In the genomic region with DNA sequence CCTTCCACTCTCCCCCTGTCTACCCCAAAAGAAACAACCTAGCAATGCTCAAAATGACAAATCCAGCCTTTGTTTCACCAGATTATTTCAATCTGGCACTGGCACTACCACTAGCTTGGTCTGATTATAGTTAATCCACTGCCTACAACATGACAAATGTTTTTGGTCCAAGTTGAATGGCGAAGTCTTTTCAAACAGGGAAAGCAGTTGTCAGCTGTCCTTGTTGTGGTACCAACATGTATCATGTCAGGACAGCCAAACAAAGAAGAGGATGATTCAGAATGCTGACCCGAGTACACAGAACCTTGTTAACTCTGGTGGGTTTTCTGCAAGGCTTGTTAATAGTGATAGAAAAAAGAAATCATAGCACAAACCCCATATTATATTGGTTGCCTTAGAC, we compare ENCODE assay signal across 30 cellular contexts.
A peak's percentile ranks its signal among the peaks of the same experiment; 100 is the strongest.
DNase-seq lines count a peak whose midpoint lies in the region; FAIRE-seq and TF ChIP-seq lines count a peak whose summit lies in the region.
"Had no signal": no experiment of that assay in that cellular context is flagged by ENCODE, and none has a peak within 500 bp of the region (broad histone marks: within the 10 kb centered on the region; RNA-seq: fewer than 3 reads in every experiment).

No MANE protein-coding gene starts in this region.

- H3K27me3 Mint-ChIP-seq in neural progenitor cell (ENCODE audit: insufficient read depth, low read depth): peaks cover 2% of the 10 kb centered on the region
- H3K27me3 Mint-ChIP-seq: dendritic cell treated with granulocyte-macrophage colony-stimulating factor and Interleukin-4, amounts not matched to agents 40 ng/mL and 50 ng/mL, for 4 days; natural killer cell treated with Interleukin-12 subunit alpha and Interleukin-12 subunit beta and Interleukin-15 and Interleukin-18, amount 100 ng/mL, for 72 hours; stimulated activated naive B cell treated with anti-CD40 and anti-IgM and Interleukin-4, amounts not matched to agents 10 μg/mL and 1 μg/mL and 100 μg/mL, for 72 hours had no signal

- no peak overlapping the region for H3K27ac ChIP-seq in coronary artery
- H3K27ac ChIP-seq in neural progenitor cell: peak overlapping the region; percentile 67
- H3K27ac ChIP-seq: 22Rv1, esophagus squamous epithelium, parathyroid adenoma, right lobe of liver, testis had no signal

- H3F3A ChIP-seq in neural progenitor cell (ENCODE audit: low read depth): peaks cover 39% of the 10 kb centered on the region

- no peaks in the 10 kb centered on the region for H3K36me3 ChIP-seq in neural progenitor cell
- H3K36me3 ChIP-seq: esophagus squamous epithelium, right lobe of liver had no signal

- peaks cover 23% of the 10 kb centered on the region for H3K4me1 Mint-ChIP-seq in neural progenitor cell
- H3K4me1 Mint-ChIP-seq: activated naive CD4-positive, alpha-beta T cell treated with anti-CD3 and anti-CD28 coated beads, Interleukin-2, amount 10 ng/mL, durations not matched to agents 7 days and 5 days; CD4-positive, CD25-positive, alpha-beta regulatory T cell; stimulated activated naive B cell treated with anti-CD40 and anti-IgM and Interleukin-4, amounts not matched to agents 10 μg/mL and 1 μg/mL and 100 μg/mL, for 72 hours had no signal

- no peak overlapping the region for H2AFZ ChIP-seq in neural progenitor cell (replicated peaks)
- H2AFZ ChIP-seq: parathyroid adenoma had no signal

- H3K4me3 ChIP-seq in coronary artery: peak overlapping the region; percentile 18
- H3K4me3 ChIP-seq in neural progenitor cell: no peak overlapping the region
- H3K4me3 ChIP-seq: right lobe of liver, testis had no signal

- peaks cover 12% of the 10 kb centered on the region for H3K9me3 Mint-ChIP-seq in neural progenitor cell
- H3K9me3 Mint-ChIP-seq: activated naive CD4-positive, alpha-beta T cell treated with anti-CD3 and anti-CD28 coated beads, Interleukin-2, amount 10 ng/mL, durations not matched to agents 7 days and 5 days; CD4-positive, CD25-positive, alpha-beta regulatory T cell; dendritic cell treated with granulocyte-macrophage colony-stimulating factor and Interleukin-4, amounts not matched to agents 40 ng/mL and 50 ng/mL, for 4 days; natural killer cell treated with Interleukin-12 subunit alpha and Interleukin-12 subunit beta and Interleukin-15 and Interleukin-18, amount 100 ng/mL, for 72 hours; stimulated activated naive B cell treated with anti-CD40 and anti-IgM and Interleukin-4, amounts not matched to agents 10 μg/mL and 1 μg/mL and 100 μg/mL, for 72 hours had no signal

- no peak overlapping the region for H3K4me2 ChIP-seq in neural progenitor cell

- H3K27ac Mint-ChIP-seq in neural progenitor cell: no peak overlapping the region
- H3K27ac Mint-ChIP-seq: activated naive CD4-positive, alpha-beta T cell treated with anti-CD3 and anti-CD28 coated beads, Interleukin-2, amount 10 ng/mL, durations not matched to agents 7 days and 5 days; CD4-positive, CD25-positive, alpha-beta regulatory T cell; dendritic cell treated with granulocyte-macrophage colony-stimulating factor and Interleukin-4, amounts not matched to agents 40 ng/mL and 50 ng/mL, for 4 days; natural killer cell treated with Interleukin-12 subunit alpha and Interleukin-12 subunit beta and Interleukin-15 and Interleukin-18, amount 100 ng/mL, for 72 hours; stimulated activated naive B cell treated with anti-CD40 and anti-IgM and Interleukin-4, amounts not matched to agents 10 μg/mL and 1 μg/mL and 100 μg/mL, for 72 hours had no signal

- H3K4me3 Mint-ChIP-seq in neural progenitor cell: no peak overlapping the region
- H3K4me3 Mint-ChIP-seq: activated naive CD4-positive, alpha-beta T cell treated with anti-CD3 and anti-CD28 coated beads, Interleukin-2, amount 10 ng/mL, durations not matched to agents 7 days and 5 days; CD4-positive, CD25-positive, alpha-beta regulatory T cell; dendritic cell treated with granulocyte-macrophage colony-stimulating factor and Interleukin-4, amounts not matched to agents 40 ng/mL and 50 ng/mL, for 4 days; natural killer cell treated with Interleukin-12 subunit alpha and Interleukin-12 subunit beta and Interleukin-15 and Interleukin-18, amount 100 ng/mL, for 72 hours; stimulated activated naive B cell treated with anti-CD40 and anti-IgM and Interleukin-4, amounts not matched to agents 10 μg/mL and 1 μg/mL and 100 μg/mL, for 72 hours had no signal

- no peaks in the 10 kb centered on the region for H3K9me3 ChIP-seq in neural progenitor cell (ENCODE audit: low read depth)
- H3K9me3 ChIP-seq: esophagus squamous epithelium, right lobe of liver, testis had no signal

- no peak overlapping the region for H3K9ac ChIP-seq in neural progenitor cell
- H3K9ac ChIP-seq: parathyroid adenoma had no signal

- H3K79me2 ChIP-seq in neural progenitor cell (ENCODE audit: low read depth): peaks cover 70% of the 10 kb centered on the region
- H3K79me2 ChIP-seq: parathyroid adenoma had no signal

- H4K20me1 ChIP-seq in neural progenitor cell (ENCODE audit: low read depth): no peaks in the 10 kb centered on the region

- TF ChIP-seq CTCF in coronary artery (IDR thresholded peaks at IDR 0.05) (no peak), neural progenitor cell (IDR thresholded peaks at IDR 0.05) (no peak)

- H3K4me1 ChIP-seq in neural progenitor cell: peaks cover 41% of the 10 kb centered on the region
- H3K4me1 ChIP-seq: parathyroid adenoma, right lobe of liver, testis had no signal

- H3K36me3 Mint-ChIP-seq in neural progenitor cell: peaks cover 8% of the 10 kb centered on the region
- H3K36me3 Mint-ChIP-seq: activated naive CD4-positive, alpha-beta T cell treated with anti-CD3 and anti-CD28 coated beads, Interleukin-2, amount 10 ng/mL, durations not matched to agents 7 days and 5 days; CD4-positive, CD25-positive, alpha-beta regulatory T cell; natural killer cell treated with Interleukin-12 subunit alpha and Interleukin-12 subunit beta and Interleukin-15 and Interleukin-18, amount 100 ng/mL, for 72 hours; stimulated activated naive B cell treated with anti-CD40 and anti-IgM and Interleukin-4, amounts not matched to agents 10 μg/mL and 1 μg/mL and 100 μg/mL, for 72 hours had no signal

- DNase-seq in DMS 273 (lab: John Stamatoyannopoulos, UW; ENCODE audit: unreplicated experiment) (peak; percentile 10), DMS 273 treated with DMSO at 0.1 percent for 48 hours (lab: John Stamatoyannopoulos, UW) (no peak), coronary artery (ENCODE audit: low spot score) (no peak), neural progenitor cell (ENCODE audit: low spot score) (no peak), urothelium cell line (ENCODE audit: low spot score) (no peak), kidney tubule cell (ENCODE audit: low spot score) (no peak), GM19238 (ENCODE audit: insufficient read length, low spot score) (no peak)
- DNase-seq in activated CD4-positive, alpha-beta T cell treated with anti-CD3 and anti-CD28 coated beads for 48 hours: no peak
- DNase-seq: activated CD4-positive, alpha-beta T cell treated with anti-CD3 and anti-CD28 coated beads, Interleukin-2, amount 50 U/mL, for 48 hours; activated CD4-positive, CD25-positive, alpha-beta regulatory T cell; activated naive CD4-positive, alpha-beta T cell treated with anti-CD3 and anti-CD28 coated beads, Interleukin-2, amount 10 ng/mL, durations not matched to agents 7 days and 5 days; amniotic stem cell; CD4-positive, CD25-positive, alpha-beta regulatory T cell; esophagus squamous epithelium; islet precursor cell; Kasumi-1; MV-4-11; NCI-H146; NCI-H524; right lobe of liver; stimulated activated CD4-positive, alpha-beta T cell treated with anti-CD3 and anti-CD28 coated beads, Interleukin-15, amount 100 ng/mL, for 24 hours; stimulated activated naive B cell treated with anti-CD40 and anti-IgM and Interleukin-4, amounts not matched to agents 10 μg/mL and 1 μg/mL and 100 μg/mL, for 72 hours; testis had no signal

- FAIRE-seq in urothelium cell line (lab: Jason Lieb, UNC): peak; percentile 5
- FAIRE-seq: bronchial epithelial cell, D721Med, H1 had no signal

- no peaks in the 10 kb centered on the region for H3K27me3 ChIP-seq in neural progenitor cell
- H3K27me3 ChIP-seq: esophagus squamous epithelium, right lobe of liver, testis had no signal
